11 cellular contexts compared by ENCODE assay signal in genomic region chr9:100087218-100087617, GRCh38. TPM values are rescaled to one million over a fixed set of nuclear protein-coding genes. Genes with fewer than 3 reads are reported as not detected.
A peak's percentile ranks its signal among the peaks of the same experiment; 100 is the strongest.
DNase-seq lines count a peak whose midpoint lies in the region; ATAC-seq, FAIRE-seq and TF ChIP-seq lines count a peak whose summit lies in the region.
"Had no signal": no experiment of that assay in that cellular context is flagged by ENCODE, and none has a peak within 500 bp of the region (broad histone marks: within the 10 kb centered on the region; RNA-seq: fewer than 3 reads in every experiment).

No MANE protein-coding gene starts in this region.

- H3K4me3 ChIP-seq in K562, result no peak overlapping the region

- peaks cover 4 to 18% of the 10 kb centered on the region in 2 experiments; a peak in 3 of 5 replicates for H3K4me1 ChIP-seq in K562 (replicated peaks in 1 of 2; ENCODE audit: control insufficient read depth in 2 of 2, insufficient read depth in 2 of 2, low read length in 2 of 2)

- no peaks in the 10 kb centered on the region for H3K27me3 Mint-ChIP-seq in activated T-cell treated with anti-CD3 and anti-CD28 coated beads, Interleukin-2, amount 50 U/mL, for 72 hours (ENCODE audit: low read depth)

- H3K27me3 ChIP-seq in K562 (ENCODE audit: control insufficient read depth in 2 of 2, insufficient read depth in 2 of 2, low read length in 2 of 2), result no peaks in the 10 kb centered on the region

- H3K36me3 ChIP-seq in K562 (ENCODE audit: control insufficient read depth, insufficient read depth, low read length), result 0 out of 3 replicates have a peak, but pooled peaks cover under 1% of the 10 kb centered on the region

- peak overlapping the region in 1 of 2 experiments; percentile 15; a peak in 1 of 4 replicates for H3K9ac ChIP-seq in K562 (ENCODE audit: insufficient read depth in 1 of 2, low read depth in 2 of 2, low read length in 2 of 2)

- no peaks in the 10 kb centered on the region for H3K9me3 Mint-ChIP-seq in activated T-cell treated with anti-CD3 and anti-CD28 coated beads, Interleukin-2, amount 50 U/mL, for 72 hours
- H3K9me3 Mint-ChIP-seq: nephron had no signal

- no peaks in the 10 kb centered on the region for H4K20me1 ChIP-seq in K562 (replicated peaks; ENCODE audit: control insufficient read depth, insufficient read depth, low read length)

- no peaks in the 10 kb centered on the region for H3K36me3 Mint-ChIP-seq in activated T-cell treated with anti-CD3 and anti-CD28 coated beads, Interleukin-2, amount 50 U/mL, for 72 hours (ENCODE audit: insufficient read depth in 2 of 2)

- ATAC-seq in activated T-cell treated with anti-CD3 and anti-CD28 coated beads, Interleukin-2, amount 50 U/mL, for 72 hours (replicated peaks in 1 of 2), result no peak
- no peak for ATAC-seq in K562
- no peak for ATAC-seq in HG03097 (IDR thresholded peaks at IDR 0.05; ENCODE audit: low FRiP score, unreplicated experiment)

- no peak for TF ChIP-seq RAD21 in K562 (CRISPR knock-in tag; conservative IDR thresholded peaks at IDR 0.05 in 1 of 2, IDR thresholded peaks at IDR 0.05 in 1 of 2)

- H3K9me1 ChIP-seq in K562 (ENCODE audit: control insufficient read depth, insufficient read depth, low read length), result no peaks in the 10 kb centered on the region

- peaks cover 94% of the 10 kb centered on the region for H3K79me2 ChIP-seq in K562 (ENCODE audit: control insufficient read depth, insufficient read depth, low read length)

- TF ChIP-seq POLR2A in K562 (conservative IDR thresholded peaks at IDR 0.05), result no peak

- H3K4me2 ChIP-seq in K562 (ENCODE audit: insufficient read depth, low read length), result peak overlapping the region; percentile 6; the same call in 1 of the 2 replicates

- no peak for DNase-seq in activated T-cell treated with anti-CD3 and anti-CD28 coated beads, Interleukin-2, amount 50 U/mL, for 72 hours
- no peak for DNase-seq in activated T-cell treated with anti-CD3 and anti-CD28 coated beads, Interleukin-2, amount 50 U/mL, for 1 hour
- DNase-seq in RCC 7860 (ENCODE audit: low spot score) (peak; percentile 63), K562 (ENCODE audit: extremely low read depth in 1 of 4, low spot score in 3 of 4) (no peak), renal cortical epithelial cell (ENCODE audit: low read depth) (peak; percentile 75), cardiac septum (ENCODE audit: low spot score) (no peak), NCI-H2107 (lab: John Stamatoyannopoulos, UW) (no peak)
- DNase-seq: activated gamma-delta T cell; effector CD8-positive, alpha-beta T cell had no signal

- in situ Hi-C loops in K562 (cut with MboI), result no loop called here

- TF ChIP-seq EP300 in K562 (IDR thresholded peaks at IDR 0.05; ENCODE audit: low read length), result no peak

- CTCF ChIA-PET in K562 (lab: Yijun Ruan, JAX; ENCODE audit: low intra/inter-chr PET ratio), result no interaction called here

- WGBS in K562 (ENCODE audit: insufficient coverage, low coverage, missing lambda C conversion rate), result 36% methylated on average over 1 of the region's 1 CpG

- peak overlapping the region; percentile 26 to 91 for H3K4me3 Mint-ChIP-seq in activated T-cell treated with anti-CD3 and anti-CD28 coated beads, Interleukin-2, amount 50 U/mL, for 72 hours
- H3K4me3 Mint-ChIP-seq: nephron had no signal

- H3K27ac Mint-ChIP-seq in activated T-cell treated with anti-CD3 and anti-CD28 coated beads, Interleukin-2, amount 50 U/mL, for 72 hours, result peak overlapping the region; percentile 88
- H3K27ac Mint-ChIP-seq: nephron had no signal

- FAIRE-seq in RCC 7860 (lab: Jason Lieb, UNC), result peak; percentile 94
- FAIRE-seq in K562 (lab: Jason Lieb, UNC), result no peak

- H3K4me1 Mint-ChIP-seq in activated T-cell treated with anti-CD3 and anti-CD28 coated beads, Interleukin-2, amount 50 U/mL, for 72 hours (ENCODE audit: low read depth), result peaks cover 78% of the 10 kb centered on the region

- H2AFZ ChIP-seq in K562 (ENCODE audit: low read depth, low read length), result no peak overlapping the region

- no peak for TF ChIP-seq CTCF in K562 (IDR thresholded peaks at IDR 0.05 in 2 of 3, conservative IDR thresholded peaks at IDR 0.05 in 1 of 3; ENCODE audit: insufficient read depth in 2 of 3, low read depth in 1 of 3, low read length in 3 of 3)

- BruUV-seq in K562 (replicated peaks; lab: Mats Ljungman, UMichigan), result no TSS peak

- POLR2A ChIA-PET in K562 (lab: Yijun Ruan, JAX), result interaction anchor here (0.6 to 5.1 kb wide), 3 partner anchors 9 to 44 kb away, joined by 3 to 35 read pairs (median 3); no protein-coding TSS in a partner anchor

- peak overlapping the region; percentile 46; the same call in 1 of the 3 replicates for H3K27ac ChIP-seq in K562 (ENCODE audit: extremely low read depth, low read depth, low read length)

- peaks cover 2% of the 10 kb centered on the region; the same call in 1 of the 2 replicates for H3K9me3 ChIP-seq in K562 (replicated peaks; ENCODE audit: control insufficient read depth, insufficient read depth, low read depth, low read length)

- intact Hi-C loops in K562 (cut with micrococcal nuclease) (loop anchor here (2.0 kb wide), 1 partner anchor 16 kb away; no protein-coding TSS in a partner anchor), cardiac septum (cut with DNase I) (no loop called here)

TF ChIP-seq in K562, 482 proteins besides CTCF, POLR2A, EP300 and RAD21 (continues in another document):
- peak; percentile 43 for TF ChIP-seq GABPA (tag; conservative IDR thresholded peaks at IDR 0.05; ENCODE audit: low read depth)
- peak; percentile 43; the same call in 1 of the 2 replicates for TF ChIP-seq ESRRA (IDR thresholded peaks at IDR 0.05; ENCODE audit: borderline replicate concordance, low read depth)
- TF ChIP-seq RBBP5 (IDR thresholded peaks at IDR 0.05; ENCODE audit: borderline replicate concordance, insufficient read depth, low read length, poor library complexity, severe bottlenecking), result no peak
- TF ChIP-seq CBX2 (IDR thresholded peaks at IDR 0.05; ENCODE audit: insufficient read depth, low read length, poor library complexity, severe bottlenecking), result no peak
- TF ChIP-seq TEAD2 (tag; IDR thresholded peaks at IDR 0.05), result no peak
- peak in 1 of 2 experiments; percentile 30; a peak in 1 of 4 replicates for TF ChIP-seq FOXA3 (CRISPR knock-in tag; conservative IDR thresholded peaks at IDR 0.05 in 1 of 2, IDR thresholded peaks at IDR 0.05 in 1 of 2)
- peak; percentile 48; the same call in 1 of the 2 replicates for TF ChIP-seq MYBL2 (IDR thresholded peaks at IDR 0.05; ENCODE audit: low read depth)
- no peak for TF ChIP-seq MYBL2 (CRISPR knock-in tag; IDR thresholded peaks at IDR 0.05; ENCODE audit: borderline replicate concordance)
- no peak for TF ChIP-seq KLF16 (IDR thresholded peaks at IDR 0.05)
- 0 out of 2 replicates have a peak, but pooled peaks have one; percentile 11 for TF ChIP-seq FOXJ2 (tag; IDR thresholded peaks at IDR 0.05)
- TF ChIP-seq ZNF23 (CRISPR knock-in tag; IDR thresholded peaks at IDR 0.05), result no peak
- peak; percentile 47 for TF ChIP-seq DACH1 (IDR thresholded peaks at IDR 0.05; ENCODE audit: partially characterized antibody)
- no peak for TF ChIP-seq NFIX (CRISPR knock-in tag; IDR thresholded peaks at IDR 0.05; ENCODE audit: low read depth)
- TF ChIP-seq SMARCA5 (IDR thresholded peaks at IDR 0.05), result no peak

RNA-seq across cellular contexts. Expression of gene ERP44, which starts 11.6 kb away (rescaled TPM):
- 10 to 100 TPM; 11.5 to 13.2 TPM for total RNA-seq in activated T-cell treated with anti-CD3 and anti-CD28 coated beads, Interleukin-2, amount 50 U/mL, for 72 hours
- total RNA-seq in K562 (2011; cell fraction: chromatin; rRNA removed; ENCODE audit: low replicate concordance), result 13.0 and 31.7 TPM in 2 replicates
- 15.8 and 16.5 TPM in 2 replicates for total RNA-seq in K562 (2011; cell fraction: nucleolus; rRNA removed)
- total RNA-seq in K562 (2011; cell fraction: nucleoplasm; rRNA removed), result 28.2 and 28.9 TPM in 2 replicates
- total RNA-seq in K562 (2014; rRNA removed) (9.2 and 11.4 TPM in 2 replicates), K562 (2014; rRNA removed; fragmentation: Illumina TruSeq; extraction: Trizol) (18.4 and 19.0 TPM in 2 replicates), K562 (2015; rRNA removed; fragmentation: Illumina TruSeq; extraction: Trizol) (21.8 and 22.6 TPM in 2 replicates), K562 (2021) (14.8 and 16.0 TPM in 2 replicates), renal cortical epithelial cell (13.7 and 18.1 TPM in 2 replicates), cardiac septum (14.8 TPM)
- polyA plus RNA-seq in K562 (2011; rRNA removed) (13.6 and 15.9 TPM in 2 replicates), K562 (2014; fragmentation: Illumina TruSeq; extraction: Trizol) (19.7 and 23.4 TPM in 2 replicates), K562 (2014; fragmentation: Nextera tagmentation; extraction: Ambion mirVana) (10 to 100 TPM; 10.8 to 11.2 TPM), K562 (2014; rRNA removed) (13.0 and 13.1 TPM in 2 replicates)
- polyA plus RNA-seq in K562 (2011; cell fraction: cytosol; rRNA removed), result 4.4 and 8.7 TPM in 2 replicates
- 6.9 and 12.3 TPM in 2 replicates for polyA plus RNA-seq in K562 (2011; cell fraction: nucleus; rRNA removed)
- 17.1 and 24.6 TPM in 2 replicates for polyA plus RNA-seq in K562 (2012)
- polyA minus RNA-seq in K562 (2011; rRNA and poly(A)+ RNA removed), result 10.9 and 16.5 TPM in 2 replicates
- polyA minus RNA-seq in K562 (2011; cell fraction: cytosol; rRNA and poly(A)+ RNA removed), result 9.2 and 9.9 TPM in 2 replicates
- polyA minus RNA-seq in K562 (2011; cell fraction: nucleus; rRNA and poly(A)+ RNA removed), result 10.1 and 20.0 TPM in 2 replicates

RNA-seq across cellular contexts. Expression of gene INVS, which starts 11.8 kb away (rescaled TPM):
- total RNA-seq in activated T-cell treated with anti-CD3 and anti-CD28 coated beads, Interleukin-2, amount 50 U/mL, for 72 hours, result 10 to 100 TPM; 12.2 to 15.5 TPM
- 61.9 and 123 TPM in 2 replicates for total RNA-seq in K562 (2011; cell fraction: chromatin; rRNA removed; ENCODE audit: low replicate concordance)
- total RNA-seq in K562 (2011; cell fraction: nucleolus; rRNA removed), result 31.5 and 34.7 TPM in 2 replicates
- total RNA-seq in K562 (2011; cell fraction: nucleoplasm; rRNA removed), result 62.6 and 89.5 TPM in 2 replicates
- total RNA-seq in K562 (2014; rRNA removed) (9.2 and 10.9 TPM in 2 replicates), K562 (2014; rRNA removed; fragmentation: Illumina TruSeq; extraction: Trizol) (12.5 and 12.7 TPM in 2 replicates), K562 (2015; rRNA removed; fragmentation: Illumina TruSeq; extraction: Trizol) (11.2 and 12.9 TPM in 2 replicates), K562 (2021) (9.0 and 10.1 TPM in 2 replicates), renal cortical epithelial cell (21.4 and 45.6 TPM in 2 replicates), cardiac septum (10.6 TPM)
- polyA plus RNA-seq in K562 (2011; rRNA removed) (17.9 and 18.5 TPM in 2 replicates), K562 (2014; fragmentation: Illumina TruSeq; extraction: Trizol) (8.2 and 10.0 TPM in 2 replicates), K562 (2014; fragmentation: Nextera tagmentation; extraction: Ambion mirVana) (under 1 TPM; 0.77 to 0.91 TPM), K562 (2014; rRNA removed) (9.6 and 10.2 TPM in 2 replicates)
- 5.7 and 8.4 TPM in 2 replicates for polyA plus RNA-seq in K562 (2011; cell fraction: cytosol; rRNA removed)
- polyA plus RNA-seq in K562 (2011; cell fraction: nucleus; rRNA removed), result 42.8 and 47.5 TPM in 2 replicates
- polyA plus RNA-seq in K562 (2012), result 7.0 and 8.8 TPM in 2 replicates
- polyA minus RNA-seq in K562 (2011; rRNA and poly(A)+ RNA removed), result 46.9 and 55.3 TPM in 2 replicates
- polyA minus RNA-seq in K562 (2011; cell fraction: cytosol; rRNA and poly(A)+ RNA removed), result 8.7 and 13.2 TPM in 2 replicates
- polyA minus RNA-seq in K562 (2011; cell fraction: nucleus; rRNA and poly(A)+ RNA removed), result 32.9 and 60.0 TPM in 2 replicates

Comparison
In these comparisons a context has a peak if more than half of its experiments do, and no peak if none do; other contexts are left out.
1. DNase-seq: peak in RCC 7860 (single experiment) and renal cortical epithelial cell (single experiment); none in activated T-cell treated with anti-CD3 and anti-CD28 coated beads, Interleukin-2, amount 50 U/mL, for 72 hours (0 of 2), activated T-cell treated with anti-CD3 and anti-CD28 coated beads, Interleukin-2, amount 50 U/mL, for 1 hour (single experiment), K562 (0 of 4), cardiac septum (single experiment) and NCI-H2107 (single experiment).